Comparison of ENCODE assay signal across 7 cellular contexts in the genomic region with DNA sequence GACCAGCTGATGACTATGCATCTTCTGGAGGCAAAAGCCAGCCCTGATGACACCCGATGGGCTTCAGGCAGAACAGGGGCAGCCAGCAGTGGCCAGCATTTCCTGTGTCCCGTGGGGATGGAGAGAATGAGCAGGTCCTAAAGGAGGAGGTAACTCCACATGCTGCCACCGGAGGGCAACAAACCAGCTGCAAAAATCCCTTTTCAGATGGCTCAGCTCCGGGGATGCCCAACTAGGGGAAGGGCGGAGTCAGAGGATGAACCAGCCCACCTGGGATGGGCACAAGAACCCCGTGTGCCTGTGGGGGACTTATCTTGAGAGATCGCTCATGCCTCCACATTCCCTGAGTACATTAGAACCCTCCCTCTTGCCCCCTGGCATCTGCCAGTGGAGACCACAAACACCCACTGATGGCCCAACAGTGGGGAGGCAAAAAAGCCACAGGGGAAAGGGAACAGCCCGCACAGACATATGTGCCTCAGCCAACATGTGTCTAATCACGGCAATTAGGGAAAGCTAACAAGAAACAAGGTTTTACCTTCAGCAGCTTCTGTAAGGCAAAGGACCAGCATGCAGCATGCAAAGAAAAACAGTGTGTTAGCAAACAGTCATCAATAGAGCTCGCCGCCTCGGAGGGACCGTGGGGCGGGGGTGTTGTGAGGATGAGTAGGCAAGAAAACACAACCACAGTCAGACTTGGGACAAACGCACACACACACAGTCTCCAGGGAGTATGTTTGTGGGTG.
A peak's percentile ranks its signal among the peaks of the same experiment; 100 is the strongest.
DNase-seq lines count a peak whose midpoint lies in the region; ATAC-seq and TF ChIP-seq lines count a peak whose summit lies in the region.

No MANE protein-coding gene starts in this region.

- no peak overlapping the region for H3K27ac Mint-ChIP-seq in T-helper 2 cell treated with Interferon-gamma antibody and Interleukin-4, amounts not matched to agents 5 μg/mL and 100 μg/mL, for 36 hours
- H3K27ac Mint-ChIP-seq in central memory CD8-positive, alpha-beta T cell (ENCODE audit: low read depth) = peak overlapping the region; percentile 61
- H3K27ac Mint-ChIP-seq in natural killer cell treated with Interleukin-12 subunit alpha and Interleukin-12 subunit beta and Interleukin-15 and Interleukin-18, amount 100 ng/mL, for 72 hours = no peak overlapping the region

- no peaks in the 10 kb centered on the region for H3K9me3 Mint-ChIP-seq in T-helper 2 cell treated with Interferon-gamma antibody and Interleukin-4, amounts not matched to agents 5 μg/mL and 100 μg/mL, for 36 hours
- no peaks in the 10 kb centered on the region for H3K9me3 Mint-ChIP-seq in central memory CD8-positive, alpha-beta T cell
- no peaks in the 10 kb centered on the region for H3K9me3 Mint-ChIP-seq in natural killer cell treated with Interleukin-12 subunit alpha and Interleukin-12 subunit beta and Interleukin-15 and Interleukin-18, amount 100 ng/mL, for 72 hours

- DNase-seq in GM06990 (ENCODE audit: extremely low read depth, insufficient read length) = no peak
- peak; percentile 64 for DNase-seq in NAMALWA (ENCODE audit: low spot score)
- peak; percentile 23 for DNase-seq in T-helper 2 cell treated with Interferon-gamma antibody and Interleukin-4, amounts not matched to agents 5 μg/mL and 100 μg/mL, for 36 hours (ENCODE audit: low spot score)
- no peak for DNase-seq in central memory CD8-positive, alpha-beta T cell (ENCODE audit: low spot score in 2 of 2)
- DNase-seq in natural killer cell treated with Interleukin-12 subunit alpha and Interleukin-12 subunit beta and Interleukin-15 and Interleukin-18, amount 100 ng/mL, for 72 hours (ENCODE audit: low spot score) = peak; percentile 68
- DNase-seq in NCI-H1048 (lab: John Stamatoyannopoulos, UW) = no peak
- DNase-seq in putamen (ENCODE audit: low spot score) = no peak

- peaks cover 5% of the 10 kb centered on the region for H3K4me1 Mint-ChIP-seq in T-helper 2 cell treated with Interferon-gamma antibody and Interleukin-4, amounts not matched to agents 5 μg/mL and 100 μg/mL, for 36 hours (ENCODE audit: low read depth)
- H3K4me1 Mint-ChIP-seq in central memory CD8-positive, alpha-beta T cell = peaks cover 7% of the 10 kb centered on the region
- peaks cover 8 to 14% of the 10 kb centered on the region in 2 donors for H3K4me1 Mint-ChIP-seq in natural killer cell treated with Interleukin-12 subunit alpha and Interleukin-12 subunit beta and Interleukin-15 and Interleukin-18, amount 100 ng/mL, for 72 hours (ENCODE audit: low read depth in 2 of 2)

- peaks cover 35% of the 10 kb centered on the region for H3K36me3 ChIP-seq in GM06990 (ENCODE audit: control insufficient read depth, insufficient read depth, low read length)

- ATAC-seq in central memory CD8-positive, alpha-beta T cell (replicated peaks; ENCODE audit: extremely low read depth, poor library complexity, severe bottlenecking) = no peak
- peak; percentile 43 to 49 for ATAC-seq in natural killer cell treated with Interleukin-12 subunit alpha and Interleukin-12 subunit beta and Interleukin-15 and Interleukin-18, amount 100 ng/mL, for 72 hours

- TF ChIP-seq CTCF in GM06990 (IDR thresholded peaks at IDR 0.05; ENCODE audit: insufficient read depth, low read length, poor library complexity, severe bottlenecking) = peak; percentile 57

- no peak overlapping the region for H3K4me3 ChIP-seq in GM06990 (replicated peaks; ENCODE audit: low read depth, low read length)

- H3K27me3 Mint-ChIP-seq in T-helper 2 cell treated with Interferon-gamma antibody and Interleukin-4, amounts not matched to agents 5 μg/mL and 100 μg/mL, for 36 hours (ENCODE audit: low read depth) = no peaks in the 10 kb centered on the region
- no peaks in the 10 kb centered on the region for H3K27me3 Mint-ChIP-seq in central memory CD8-positive, alpha-beta T cell
- no peaks in the 10 kb centered on the region for H3K27me3 Mint-ChIP-seq in natural killer cell treated with Interleukin-12 subunit alpha and Interleukin-12 subunit beta and Interleukin-15 and Interleukin-18, amount 100 ng/mL, for 72 hours

- H3K27me3 ChIP-seq in GM06990 (replicated peaks; ENCODE audit: control insufficient read depth, insufficient read depth, low read length) = no peaks in the 10 kb centered on the region

- H3K4me3 Mint-ChIP-seq in T-helper 2 cell treated with Interferon-gamma antibody and Interleukin-4, amounts not matched to agents 5 μg/mL and 100 μg/mL, for 36 hours = no peak overlapping the region
- H3K4me3 Mint-ChIP-seq in central memory CD8-positive, alpha-beta T cell = no peak overlapping the region
- H3K4me3 Mint-ChIP-seq in natural killer cell treated with Interleukin-12 subunit alpha and Interleukin-12 subunit beta and Interleukin-15 and Interleukin-18, amount 100 ng/mL, for 72 hours = no peak overlapping the region

- H3K36me3 Mint-ChIP-seq in T-helper 2 cell treated with Interferon-gamma antibody and Interleukin-4, amounts not matched to agents 5 μg/mL and 100 μg/mL, for 36 hours (ENCODE audit: low read depth) = peaks cover 41% of the 10 kb centered on the region
- peaks cover 30% of the 10 kb centered on the region for H3K36me3 Mint-ChIP-seq in central memory CD8-positive, alpha-beta T cell (ENCODE audit: insufficient read depth)
- H3K36me3 Mint-ChIP-seq in natural killer cell treated with Interleukin-12 subunit alpha and Interleukin-12 subunit beta and Interleukin-15 and Interleukin-18, amount 100 ng/mL, for 72 hours = no peaks in the 10 kb centered on the region

Comparison
In these comparisons a context has a peak if more than half of its experiments do, and no peak if none do; other contexts are left out.
1. DNase-seq: peak in NAMALWA (single experiment), T-helper 2 cell treated with Interferon-gamma antibody and Interleukin-4, amounts not matched to agents 5 μg/mL and 100 μg/mL, for 36 hours (single experiment) and natural killer cell treated with Interleukin-12 subunit alpha and Interleukin-12 subunit beta and Interleukin-15 and Interleukin-18, amount 100 ng/mL, for 72 hours (single experiment); none in GM06990 (single experiment), central memory CD8-positive, alpha-beta T cell (0 of 2), NCI-H1048 (single experiment) and putamen (single experiment).